In the genomic region with DNA sequence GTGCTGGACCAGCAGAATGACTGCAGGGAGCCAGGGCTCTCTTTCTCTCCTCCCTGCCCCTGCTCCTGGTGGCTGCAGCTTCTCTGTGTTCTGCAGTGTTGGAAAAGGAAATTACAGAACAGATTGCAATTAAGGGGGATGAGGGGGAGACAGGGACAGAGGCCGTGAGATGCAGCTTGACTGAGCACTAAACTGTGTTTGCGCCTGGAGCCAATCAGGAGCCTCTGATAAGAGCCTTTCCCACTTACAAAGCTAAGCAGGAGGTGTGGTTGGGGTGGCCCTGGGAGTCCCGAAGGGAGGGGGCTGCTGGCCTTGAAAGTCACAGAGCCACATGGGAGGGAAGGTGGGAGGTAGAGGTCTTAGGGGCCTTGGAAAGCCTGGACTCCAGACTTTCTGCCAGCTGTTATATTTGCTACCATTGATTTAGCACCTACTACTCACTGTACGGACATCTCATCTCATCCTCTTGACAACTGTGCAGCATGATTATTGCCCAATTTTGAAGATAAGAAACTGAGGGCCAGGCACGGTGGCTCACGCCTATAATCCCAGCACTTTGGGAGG, we compare ENCODE assay signal across 11 cellular contexts. TPM values are rescaled to one million over a fixed set of nuclear protein-coding genes. Genes with fewer than 3 reads are reported as not detected.
DNase-seq lines count a peak whose midpoint lies in the region; ATAC-seq, FAIRE-seq and TF ChIP-seq lines count a peak whose summit lies in the region.
"Had no signal": no experiment of that assay in that cellular context is flagged by ENCODE, and none has a peak within 500 bp of the region (broad histone marks: within the 10 kb centered on the region; RNA-seq: fewer than 3 reads in every experiment).

No MANE protein-coding gene starts in this region.

- POLR2A ChIA-PET in RWPE1 (lab: Yijun Ruan, JAX; ENCODE audit: low non-redundant PET), result no interaction called here

- H3K4me1 ChIP-seq in left ventricle myocardium inferior, result peaks cover 78% of the 10 kb centered on the region
- peaks cover 21 to 38% of the 10 kb centered on the region in 2 donors for H3K4me1 ChIP-seq in kidney (ENCODE audit: control insufficient read depth in 1 of 2, insufficient read depth in 1 of 2, low read depth in 1 of 2, low read length in 2 of 2)

- CTCF ChIA-PET in RWPE1 (lab: Yijun Ruan, JAX), result interaction anchor here (0.7 kb wide), 1 partner anchor 27 kb away, joined by 4 read pairs; a partner anchor contains a TSS

- intact Hi-C loops in left ventricle myocardium inferior (cut with micrococcal nuclease), result no loop called here
- intact Hi-C loops in cardiac septum (cut with DNase I), result no loop called here
- intact Hi-C loops in kidney (cut with DNase I), result no loop called here

- H3K4me3 ChIP-seq in left ventricle myocardium inferior (no peak overlapping the region), kidney (ENCODE audit: low read length in 2 of 2) (no peak overlapping the region)
- H3K4me3 ChIP-seq: SK-N-MC had no signal

- H3K27ac ChIP-seq in left ventricle myocardium inferior (replicated peaks), result peak overlapping the region; percentile 89
- peak overlapping the region; percentile 54 for H3K27ac ChIP-seq in RWPE1
- H3K27ac ChIP-seq in kidney (ENCODE audit: low read depth in 2 of 2, low read length in 2 of 2), result no peak overlapping the region
- H3K27ac ChIP-seq: SK-N-MC had no signal

- H3K9me3 ChIP-seq in left ventricle myocardium inferior (replicated peaks), result no peaks in the 10 kb centered on the region
- no peaks in the 10 kb centered on the region for H3K9me3 ChIP-seq in kidney (ENCODE audit: control insufficient read depth in 1 of 2, low read length in 2 of 2)

- no peak for DNase-seq in left ventricle myocardium inferior
- DNase-seq in cardiac septum (ENCODE audit: low spot score), result no peak
- DNase-seq in RWPE1 (ENCODE audit: low spot score), result no peak
- peak; percentile 40 for DNase-seq in kidney
- DNase-seq in DMS79 (lab: John Stamatoyannopoulos, UW), result no peak
- DNase-seq in effector CD4-positive, alpha-beta T cell, result no peak
- DNase-seq in amniotic stem cell (lab: John Stamatoyannopoulos, UW), result no peak
- DNase-seq: COR-L47; naive thymus-derived CD8-positive, alpha-beta T cell had no signal

- no peak for ATAC-seq in HG03432 (IDR thresholded peaks at IDR 0.05; ENCODE audit: unreplicated experiment)
- ATAC-seq: naive thymus-derived CD8-positive, alpha-beta T cell had no signal

- H3K9ac ChIP-seq in kidney (ENCODE audit: low read length in 2 of 2), result no peak overlapping the region

- H3K36me3 ChIP-seq in left ventricle myocardium inferior (no peaks in the 10 kb centered on the region), kidney (ENCODE audit: control insufficient read depth in 1 of 2, insufficient read depth in 2 of 2, low read length in 2 of 2) (no peaks in the 10 kb centered on the region)

- no peak for FAIRE-seq in kidney (lab: Jason Lieb, UNC)

- H3K27me3 ChIP-seq in left ventricle myocardium inferior (ENCODE audit: low read depth), result no peaks in the 10 kb centered on the region

- TF ChIP-seq CTCF in left ventricle myocardium inferior (IDR thresholded peaks at IDR 0.05; ENCODE audit: borderline replicate concordance) (no peak), RWPE1 (conservative IDR thresholded peaks at IDR 0.05; ENCODE audit: low read depth) (no peak), kidney (IDR thresholded peaks at IDR 0.05; ENCODE audit: borderline replicate concordance, extremely low read depth, insufficient read depth) (no peak)

RNA-seq across cellular contexts. Expression of a gene that starts 26.7 kb away (rescaled TPM):
- 95.1 TPM for total RNA-seq in left ventricle myocardium inferior
- total RNA-seq in cardiac septum, result 99.6 TPM
- 198 TPM for total RNA-seq in kidney
- 160 TPM for polyA plus RNA-seq in kidney (ENCODE audit: insufficient read depth, low read depth, low replicate concordance)

RNA-seq across cellular contexts. Expression of a gene that starts 43.2 kb away (rescaled TPM):
- total RNA-seq in left ventricle myocardium inferior, result 13.4 TPM
- 13.1 TPM for total RNA-seq in cardiac septum
- total RNA-seq in kidney, result 16.3 TPM
- polyA plus RNA-seq in kidney (ENCODE audit: insufficient read depth, low read depth, low replicate concordance), result 28.8 TPM

RNA-seq across cellular contexts. Expression of a gene that starts 43.5 kb away (rescaled TPM):
- 1.6 TPM for total RNA-seq in left ventricle myocardium inferior
- 2.8 TPM for total RNA-seq in cardiac septum
- 17.3 TPM for total RNA-seq in kidney
- polyA plus RNA-seq in kidney (ENCODE audit: insufficient read depth, low read depth, low replicate concordance), result 72.1 TPM

Comparison
In these comparisons a context has a peak if more than half of its experiments do, and no peak if none do; other contexts are left out.
1. H3K27ac ChIP-seq: peak in left ventricle myocardium inferior (single experiment) and RWPE1 (single experiment); none in kidney (0 of 2).